ENCODE assay signal across 9 cellular contexts in the genomic region with DNA sequence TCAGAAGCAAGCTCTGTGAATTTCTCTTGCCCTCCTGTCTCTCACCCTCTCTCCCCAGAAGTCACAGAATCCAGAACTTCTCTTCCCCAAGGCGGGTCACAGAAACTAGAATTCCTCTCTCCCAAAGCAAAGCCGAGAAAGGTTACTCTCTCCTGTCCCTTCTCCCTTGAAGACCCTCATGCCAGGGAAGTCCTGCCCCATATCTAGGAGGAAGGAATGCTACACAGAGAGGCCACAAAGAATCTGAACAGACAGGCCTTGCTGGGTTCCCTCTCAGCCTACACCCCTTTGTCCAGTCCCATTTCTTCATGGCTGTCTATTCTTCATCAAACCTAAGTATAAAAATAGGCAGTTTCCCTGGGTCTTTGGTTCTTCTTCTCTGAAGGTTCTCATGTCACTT. TPM values are rescaled to one million over a fixed set of nuclear protein-coding genes. Genes with fewer than 3 reads are reported as not detected.
DNase-seq lines count a peak whose midpoint lies in the region; ATAC-seq and TF ChIP-seq lines count a peak whose summit lies in the region.
"Had no signal": no experiment of that assay in that cellular context is flagged by ENCODE, and none has a peak within 500 bp of the region (broad histone marks: within the 10 kb centered on the region; RNA-seq: fewer than 3 reads in every experiment).

No MANE protein-coding gene starts in this region.

- H3K27ac Mint-ChIP-seq in CD4-positive, CD25-positive, alpha-beta regulatory T cell: peak overlapping the region; percentile 90 to 95 (median 94)
- peak overlapping the region; percentile 32 to 91 (median 78) for H3K27ac Mint-ChIP-seq in brain
- H3K27ac Mint-ChIP-seq in neural crest cell (ENCODE audit: unreplicated experiment): peak overlapping the region; percentile 82

- H3K36me3 ChIP-seq in CD4-positive, CD25-positive, alpha-beta regulatory T cell (ENCODE audit: control insufficient read depth, insufficient read depth, low read length): peaks cover 28% of the 10 kb centered on the region
- H3K36me3 ChIP-seq in HUES64 (ENCODE audit: insufficient read depth, low read length) (peaks cover 31% of the 10 kb centered on the region), sigmoid colon (peaks cover 0 to 17% (median under 1%) of the 10 kb centered on the region in 4 donors)

- H3K4me3 ChIP-seq in CD4-positive, CD25-positive, alpha-beta regulatory T cell (ENCODE audit: low read depth, low read length): no peak overlapping the region
- H3K4me3 ChIP-seq in HUES64 (ENCODE audit: low read length): no peak overlapping the region
- no peak overlapping the region for H3K4me3 ChIP-seq in sigmoid colon
- H3K4me3 ChIP-seq in lower leg skin (ENCODE audit: low read depth, poor library complexity, severe bottlenecking): no peak overlapping the region
- H3K4me3 ChIP-seq: right lobe of liver had no signal

- ATAC-seq in CD4-positive, CD25-positive, alpha-beta regulatory T cell (ENCODE audit: low read depth in 2 of 2): no peak
- ATAC-seq: Panc1, right lobe of liver had no signal

- WGBS in HUES64: 94% methylated on average over 2 of the region's 2 CpGs
- WGBS in sigmoid colon, 2 donors: 97 to 98% methylated on average over 2 of the region's 2 CpGs
- 95% methylated on average over 2 of the region's 2 CpGs for WGBS in lower leg skin, 2 donors

- peak overlapping the region; percentile 55 for H3K27ac ChIP-seq in CD4-positive, CD25-positive, alpha-beta regulatory T cell (ENCODE audit: insufficient read depth, low read length, poor library complexity, severe bottlenecking)
- H3K27ac ChIP-seq in HUES64 (ENCODE audit: low read depth, low read length) (0 out of 2 replicates have a peak overlapping the region, but pooled peaks have one; percentile 20), sigmoid colon (no peak overlapping the region)

- intact Hi-C loops in sigmoid colon (cut with DNase I): no loop called here
- intact Hi-C loops in lower leg skin (cut with DNase I; ENCODE audit: low total_unique reads): no loop called here

- DNase-seq in CD4-positive, CD25-positive, alpha-beta regulatory T cell: no peak
- DNase-seq in neural crest cell (ENCODE audit: low read depth, low spot score) (no peak), sigmoid colon (no peak), lower leg skin (ENCODE audit: low spot score in 2 of 2) (no peak)
- DNase-seq in stimulated activated CD4-positive, alpha-beta T cell treated with anti-CD3 and anti-CD28 coated beads, Interleukin-15, amount 100 ng/mL, for 24 hours: no peak
- DNase-seq: right lobe of liver had no signal

- no peaks in the 10 kb centered on the region for H3K27me3 Mint-ChIP-seq in CD4-positive, CD25-positive, alpha-beta regulatory T cell
- H3K27me3 Mint-ChIP-seq in brain: no peaks in the 10 kb centered on the region
- H3K27me3 Mint-ChIP-seq in neural crest cell (ENCODE audit: low read depth): no peaks in the 10 kb centered on the region

- peaks cover 19 to 84% (median 47%) of the 10 kb centered on the region in 4 donors for H3K4me1 Mint-ChIP-seq in CD4-positive, CD25-positive, alpha-beta regulatory T cell
- H3K4me1 Mint-ChIP-seq in brain (peaks cover 79% of the 10 kb centered on the region), neural crest cell (peaks cover 62% of the 10 kb centered on the region)

- H3K36me3 Mint-ChIP-seq in CD4-positive, CD25-positive, alpha-beta regulatory T cell: peaks cover 6% of the 10 kb centered on the region
- peaks cover 40% of the 10 kb centered on the region for H3K36me3 Mint-ChIP-seq in brain
- peaks cover 3% of the 10 kb centered on the region for H3K36me3 Mint-ChIP-seq in neural crest cell (ENCODE audit: low read depth)

- H3K9ac ChIP-seq in HUES64 (ENCODE audit: low read depth, low read length): no peak overlapping the region

- peaks cover 0 to 1% (median 0%) of the 10 kb centered on the region in 7 donors for H3K9me3 Mint-ChIP-seq in CD4-positive, CD25-positive, alpha-beta regulatory T cell
- no peaks in the 10 kb centered on the region for H3K9me3 Mint-ChIP-seq in brain
- H3K9me3 Mint-ChIP-seq in neural crest cell: no peaks in the 10 kb centered on the region

- peaks cover 55% of the 10 kb centered on the region for H3K4me1 ChIP-seq in CD4-positive, CD25-positive, alpha-beta regulatory T cell (ENCODE audit: control insufficient read depth, insufficient read depth, low read length, poor library complexity, severe bottlenecking)
- peaks cover 72% of the 10 kb centered on the region for H3K4me1 ChIP-seq in HUES64 (ENCODE audit: insufficient read depth, low read length)
- H3K4me1 ChIP-seq in sigmoid colon: peaks cover 0 to 71% (median 66%) of the 10 kb centered on the region in 4 donors

- no peak for TF ChIP-seq CTCF in brain (conservative IDR thresholded peaks at IDR 0.05)
- TF ChIP-seq CTCF in neural crest cell (conservative IDR thresholded peaks at IDR 0.05): no peak
- TF ChIP-seq CTCF in sigmoid colon (IDR thresholded peaks at IDR 0.05): no peak
- no peak for TF ChIP-seq CTCF in lower leg skin (IDR thresholded peaks at IDR 0.05)

- no peak for TF ChIP-seq POLR2A in sigmoid colon (IDR thresholded peaks at IDR 0.05)
- no peak for TF ChIP-seq POLR2A in lower leg skin (IDR thresholded peaks at IDR 0.05)

- H3K4me3 Mint-ChIP-seq in CD4-positive, CD25-positive, alpha-beta regulatory T cell: peak overlapping the region in 1 of 4 donors; percentile 65
- H3K4me3 Mint-ChIP-seq in brain (no peak overlapping the region), neural crest cell (no peak overlapping the region)

- H3K9me3 ChIP-seq in CD4-positive, CD25-positive, alpha-beta regulatory T cell (ENCODE audit: control insufficient read depth in 2 of 2, low read length in 2 of 2): no peaks in the 10 kb centered on the region
- H3K9me3 ChIP-seq in HUES64 (ENCODE audit: insufficient read depth, low read depth, low read length) (no peaks in the 10 kb centered on the region), sigmoid colon (no peaks in the 10 kb centered on the region)
- H3K9me3 ChIP-seq: right lobe of liver had no signal

- TF ChIP-seq EP300 in sigmoid colon (IDR thresholded peaks at IDR 0.05): no peak

- no peaks in the 10 kb centered on the region for H3K27me3 ChIP-seq in CD4-positive, CD25-positive, alpha-beta regulatory T cell (ENCODE audit: control insufficient read depth, insufficient read depth, low read length)
- H3K27me3 ChIP-seq in HUES64 (ENCODE audit: insufficient read depth, low read length): no peaks in the 10 kb centered on the region
- no peaks in the 10 kb centered on the region for H3K27me3 ChIP-seq in sigmoid colon
- H3K27me3 ChIP-seq: right lobe of liver had no signal

RNA-seq across cellular contexts. Expression of gene ANP32A, which starts 29.8 kb away (rescaled TPM):
- total RNA-seq in CD4-positive, CD25-positive, alpha-beta regulatory T cell: 89.4 TPM
- polyA plus RNA-seq in CD4-positive, CD25-positive, alpha-beta regulatory T cell: 100 to 1,000 TPM in 1 of 4 donors, 10 to 100 TPM in 3; 71.4 to 104 (median 88.0) TPM
- polyA plus RNA-seq in HUES64 (2013, experiment 1 of 2): 281 TPM
- polyA plus RNA-seq in HUES64 (2013, experiment 2 of 2): 272 TPM
- polyA plus RNA-seq in brain (ENCODE audit: insufficient read depth, low read depth, low replicate concordance): 214 TPM
- 355 and 367 TPM in 2 replicates for total RNA-seq in neural crest cell
- 10 to 100 TPM; 37.6 to 71.2 (median 58.9) TPM for total RNA-seq in sigmoid colon
- 100 to 1,000 TPM in 1 of 3 donors, 10 to 100 TPM in 2; 67.3 to 152 (median 82.1) TPM for polyA plus RNA-seq in sigmoid colon
- total RNA-seq in lower leg skin: 10 to 100 TPM; 22.1 to 45.9 (median 35.3) TPM

Comparison
In these comparisons a context has a peak if more than half of its experiments do, and no peak if none do; other contexts are left out.
1. H3K27ac ChIP-seq: peak in CD4-positive, CD25-positive, alpha-beta regulatory T cell (single experiment) and HUES64 (single experiment); none in sigmoid colon (0 of 4).
2. Peak in every context shown above with its lines, with median percentiles within 50 percentile points of each other: H3K27ac Mint-ChIP-seq.